14 cellular contexts compared by ENCODE assay signal in the genomic region with DNA sequence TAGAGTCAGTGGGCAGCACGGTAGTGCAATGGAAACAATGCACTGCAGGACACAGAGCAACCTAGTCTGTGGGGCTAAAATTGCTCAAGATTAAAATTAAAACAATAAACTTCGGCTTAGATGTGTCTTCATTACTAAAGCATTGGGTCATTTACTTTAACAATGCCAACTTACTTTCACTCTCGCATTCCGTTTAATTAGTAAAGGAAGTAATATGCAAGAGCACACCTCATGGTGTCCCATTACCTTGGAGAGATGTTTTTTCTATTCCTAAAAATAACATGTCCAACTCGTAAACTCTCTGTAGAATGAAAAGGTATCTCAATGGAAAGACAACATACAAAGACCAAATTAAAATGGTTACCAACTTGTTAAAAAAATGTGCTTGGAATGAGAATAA.
"Had no signal": no experiment of that assay in that cellular context is flagged by ENCODE, and none has a peak within 500 bp of the region (broad histone marks: within the 10 kb centered on the region; RNA-seq: fewer than 3 reads in every experiment).

No MANE protein-coding gene starts in this region.

- ATAC-seq: K562, Panc1 had no signal

- DNase-seq: Kasumi-1, MM.1S, NCI-H1436, NCI-H187, NCI-H2029, NCI-H2081 treated with DMSO at 0.1 percent for 48 hours, NCI-H2227 treated with DMSO at 0.1 percent for 48 hours, NCI-H524, NCI-H526 treated with DMSO at 0.1 percent for 48 hours, NCI-H774, SHP77, SK-N-SH had no signal
